8 cellular contexts compared by ENCODE assay signal in the genomic region with DNA sequence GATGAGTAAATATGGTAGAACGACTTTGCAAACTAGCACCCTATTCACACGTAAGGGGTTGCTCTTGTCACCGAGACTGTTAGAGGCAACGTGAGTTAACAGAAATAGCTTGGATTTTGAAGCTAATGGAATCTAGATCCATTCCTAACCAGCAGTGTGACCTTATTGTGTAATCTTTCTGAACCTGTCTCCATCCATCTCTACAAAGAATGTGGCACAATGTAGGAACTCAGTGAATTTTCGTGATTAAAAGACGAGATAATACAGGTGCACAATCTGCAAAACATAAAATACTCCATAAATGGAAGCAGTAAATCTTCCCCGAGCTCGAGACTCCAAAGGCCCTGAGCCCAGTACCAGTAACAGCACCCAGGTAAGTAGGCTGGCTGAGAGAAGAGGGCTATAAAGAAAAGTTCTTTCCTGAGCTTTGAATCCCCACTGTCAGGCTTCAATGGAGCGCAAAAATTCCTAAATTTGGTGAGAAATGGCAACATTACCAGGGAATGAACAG. TPM values are rescaled to one million over a fixed set of nuclear protein-coding genes. Genes with fewer than 3 reads are reported as not detected.
A peak's percentile ranks its signal among the peaks of the same experiment; 100 is the strongest.
DNase-seq lines count a peak whose midpoint lies in the region; ATAC-seq, FAIRE-seq and TF ChIP-seq lines count a peak whose summit lies in the region.

No MANE protein-coding gene starts in this region.

- H3K27ac ChIP-seq in BLaER1 treated with 17β-estradiol and CSF1 and Interleukin-3, amounts not matched to agents 10 nM and 100 nM, result peak overlapping the region; percentile 40 to 91 (median 77)

- FAIRE-seq in D721Med (lab: Jason Lieb, UNC), result no peak

- H3K9ac ChIP-seq in BLaER1 treated with 17β-estradiol and CSF1 and Interleukin-3, amounts not matched to agents 10 nM and 100 nM, result peak overlapping the region; percentile 30 to 92 (median 65); a peak in 18 of 22 replicates

- no peak for ATAC-seq in natural killer cell treated with Interleukin-12 subunit alpha and Interleukin-12 subunit beta and Interleukin-15 and Interleukin-18, amount 100 ng/mL, for 72 hours
- ATAC-seq in HG03439 (IDR thresholded peaks at IDR 0.05; ENCODE audit: unreplicated experiment), result no peak

- H3K36me3 ChIP-seq in BLaER1 treated with 17β-estradiol and CSF1 and Interleukin-3, amounts not matched to agents 10 nM and 100 nM, result peaks cover 0 to 22% (median 13%) of the 10 kb centered on the region in 11 experiments; a peak in 9 of 22 replicates

- H3K4me2 ChIP-seq in BLaER1 treated with 17β-estradiol and CSF1 and Interleukin-3, amounts not matched to agents 10 nM and 100 nM, result peak overlapping the region; percentile 55 to 78 (median 58)

- H3K4me3 ChIP-seq in BLaER1 treated with 17β-estradiol and CSF1 and Interleukin-3, amounts not matched to agents 10 nM and 100 nM, result peak overlapping the region in 5 of 10 experiments; percentile 36 to 92 (median 91); a peak in 7 of 20 replicates
- H3K4me3 ChIP-seq in Jurkat, Clone E6-1 (ENCODE audit: low read length), result peak overlapping the region; percentile 81
- peak overlapping the region; percentile 28 for H3K4me3 ChIP-seq in choroid plexus epithelial cell (ENCODE audit: low read depth, low read length)

- H3K27me3 Mint-ChIP-seq in natural killer cell treated with Interleukin-12 subunit alpha and Interleukin-12 subunit beta and Interleukin-15 and Interleukin-18, amount 100 ng/mL, for 72 hours, result no peaks in the 10 kb centered on the region

- peaks cover 12% of the 10 kb centered on the region for H3K36me3 Mint-ChIP-seq in natural killer cell treated with Interleukin-12 subunit alpha and Interleukin-12 subunit beta and Interleukin-15 and Interleukin-18, amount 100 ng/mL, for 72 hours

- H3K9me3 ChIP-seq in BLaER1 treated with 17β-estradiol and CSF1 and Interleukin-3, amounts not matched to agents 10 nM and 100 nM (replicated peaks in 1 of 11), result no peaks in the 10 kb centered on the region

- H3K4me1 ChIP-seq in BLaER1 treated with 17β-estradiol and CSF1 and Interleukin-3, amounts not matched to agents 10 nM and 100 nM, result peaks cover 33 to 45% (median 41%) of the 10 kb centered on the region in 10 experiments

- peaks cover 0 to 31% (median 26%) of the 10 kb centered on the region in 11 experiments; a peak in 15 of 22 replicates for H4K20me1 ChIP-seq in BLaER1 treated with 17β-estradiol and CSF1 and Interleukin-3, amounts not matched to agents 10 nM and 100 nM

- peaks cover 25 to 40% of the 10 kb centered on the region in 2 donors for H3K4me1 Mint-ChIP-seq in natural killer cell treated with Interleukin-12 subunit alpha and Interleukin-12 subunit beta and Interleukin-15 and Interleukin-18, amount 100 ng/mL, for 72 hours (ENCODE audit: low read depth in 2 of 2)

- peak overlapping the region; percentile 95 for H3K4me3 Mint-ChIP-seq in natural killer cell treated with Interleukin-12 subunit alpha and Interleukin-12 subunit beta and Interleukin-15 and Interleukin-18, amount 100 ng/mL, for 72 hours

- no peaks in the 10 kb centered on the region for H3K9me3 Mint-ChIP-seq in natural killer cell treated with Interleukin-12 subunit alpha and Interleukin-12 subunit beta and Interleukin-15 and Interleukin-18, amount 100 ng/mL, for 72 hours

- H3K27me3 ChIP-seq in BLaER1 treated with 17β-estradiol and CSF1 and Interleukin-3, amounts not matched to agents 10 nM and 100 nM, result no peaks in the 10 kb centered on the region

- TF ChIP-seq CTCF in choroid plexus epithelial cell (conservative IDR thresholded peaks at IDR 0.05; ENCODE audit: low read depth, low read length) (no peak), D721Med (IDR thresholded peaks at IDR 0.05; ENCODE audit: insufficient read depth, missing control alignments) (no peak)

- peak overlapping the region; percentile 92 to 93 for H3K27ac Mint-ChIP-seq in natural killer cell treated with Interleukin-12 subunit alpha and Interleukin-12 subunit beta and Interleukin-15 and Interleukin-18, amount 100 ng/mL, for 72 hours

- DNase-seq in Jurkat, Clone E6-1 (ENCODE audit: low read depth, low spot score), result no peak
- DNase-seq in choroid plexus epithelial cell (ENCODE audit: low read depth) (no peak), D721Med (ENCODE audit: insufficient read length, low spot score) (no peak), GM19238 (ENCODE audit: insufficient read length, low spot score) (no peak), NCI-H1694 treated with DMSO at 0.1 percent for 48 hours (lab: John Stamatoyannopoulos, UW) (no peak)
- no peak for DNase-seq in natural killer cell treated with Interleukin-12 subunit alpha and Interleukin-12 subunit beta and Interleukin-15 and Interleukin-18, amount 100 ng/mL, for 72 hours (ENCODE audit: low spot score)

RNA-seq across cellular contexts. Expression of a gene that starts 0.8 kb away (rescaled TPM):
- 111 TPM for polyA plus RNA-seq in Jurkat, Clone E6-1 (2012; ENCODE audit: insufficient read depth, insufficient read length)
- 100 to 1,000 TPM in 1 of 2 donors, 10 to 100 TPM in 1; 52.9 to 115 TPM for total RNA-seq in natural killer cell treated with Interleukin-12 subunit alpha and Interleukin-12 subunit beta and Interleukin-15 and Interleukin-18, amount 100 ng/mL, for 72 hours

RNA-seq across cellular contexts. Expression of a gene that starts 20.0 kb away (rescaled TPM):
- polyA plus RNA-seq in Jurkat, Clone E6-1 (2012; ENCODE audit: insufficient read depth, insufficient read length), result 48.0 TPM
- 10 to 100 TPM; 46.5 to 66.6 TPM for total RNA-seq in natural killer cell treated with Interleukin-12 subunit alpha and Interleukin-12 subunit beta and Interleukin-15 and Interleukin-18, amount 100 ng/mL, for 72 hours

RNA-seq across cellular contexts. Expression of a gene that starts 27.1 kb away (rescaled TPM):
- polyA plus RNA-seq in Jurkat, Clone E6-1 (2012; ENCODE audit: insufficient read depth, insufficient read length), result 264 TPM
- 100 to 1,000 TPM; 106 to 156 TPM for total RNA-seq in natural killer cell treated with Interleukin-12 subunit alpha and Interleukin-12 subunit beta and Interleukin-15 and Interleukin-18, amount 100 ng/mL, for 72 hours

RNA-seq across cellular contexts. Expression of a gene that starts 29.0 kb away (rescaled TPM):
- 30.1 TPM for polyA plus RNA-seq in Jurkat, Clone E6-1 (2012; ENCODE audit: insufficient read depth, insufficient read length)
- 10 to 100 TPM; 17.7 to 77.0 TPM for total RNA-seq in natural killer cell treated with Interleukin-12 subunit alpha and Interleukin-12 subunit beta and Interleukin-15 and Interleukin-18, amount 100 ng/mL, for 72 hours
